2 cellular contexts compared by ENCODE assay signal in genomic region chr6:25754508-25754907, GRCh38.
TF ChIP-seq lines count a peak whose summit lies in the region.

SLC17A4 (plus strand) TSS chr6:25754742; CDS start chr6:25761963, 7,221 bp downstream.

TF ChIP-seq in liver, 16 proteins besides CTCF, POLR2A, EP300 and RAD21 (continued from another document):
- peak; percentile 35 for TF ChIP-seq REST (IDR thresholded peaks at IDR 0.05)
- peak in 1 of 2 donors; percentile 15 for TF ChIP-seq RXRA (IDR thresholded peaks at IDR 0.05)

TF ChIP-seq in HepG2, 621 proteins besides CTCF, POLR2A, EP300 and RAD21 (continued from another document):
- TF ChIP-seq ZNF503 (CRISPR knock-in tag; IDR thresholded peaks at IDR 0.05) (no peak), PPARG (CRISPR knock-in tag; conservative IDR thresholded peaks at IDR 0.05) (no peak), SRSF9 (IDR thresholded peaks at IDR 0.05; ENCODE audit: borderline replicate concordance, insufficient read depth, low read depth, low read length, poor library complexity, severe bottlenecking) (no peak), MYC (CRISPR knock-in tag; IDR thresholded peaks at IDR 0.05; ENCODE audit: borderline replicate concordance) (no peak), KMT2B (CRISPR knock-in tag; IDR thresholded peaks at IDR 0.05) (no peak), PTBP1 (IDR thresholded peaks at IDR 0.05; ENCODE audit: low read depth, low read length, poor library complexity, severe bottlenecking) (no peak)
